Comparison of ENCODE assay signal across 15 cellular contexts in the genomic region with DNA sequence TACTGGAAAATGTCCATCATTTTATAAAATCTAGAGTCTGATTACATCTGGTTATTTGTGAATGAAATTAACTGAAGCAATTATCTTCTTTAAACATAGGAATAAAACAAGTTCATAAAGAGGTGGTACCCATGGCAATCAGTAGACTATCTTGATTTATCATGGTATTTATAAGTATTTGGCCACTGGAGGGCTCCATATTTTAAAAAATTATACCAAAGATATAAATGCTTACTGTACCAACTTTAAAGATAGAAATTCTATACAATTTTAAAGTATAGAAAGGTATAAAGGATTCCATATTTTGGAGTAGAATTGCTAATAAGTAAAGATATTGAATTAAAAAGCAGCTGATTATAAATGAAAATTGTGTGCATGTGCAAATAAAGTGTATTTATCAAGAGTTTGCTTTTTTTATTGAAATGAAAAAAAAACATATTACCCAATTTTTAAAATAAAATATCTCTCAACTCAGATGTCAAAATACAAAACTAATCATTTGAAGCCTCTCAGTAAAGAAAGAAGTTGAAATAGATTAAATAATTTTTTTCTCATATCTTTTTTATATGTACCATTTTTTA.
DNase-seq lines count a peak whose midpoint lies in the region; ATAC-seq and TF ChIP-seq lines count a peak whose summit lies in the region.
"Had no signal": no experiment of that assay in that cellular context is flagged by ENCODE, and none has a peak within 500 bp of the region (broad histone marks: within the 10 kb centered on the region; RNA-seq: fewer than 3 reads in every experiment).

No MANE protein-coding gene starts in this region.

- H3K27ac Mint-ChIP-seq in MCF 10A (ENCODE audit: low read depth, unreplicated experiment), result no peak overlapping the region
- H3K27ac Mint-ChIP-seq in endodermal cell, result no peak overlapping the region
- H3K27ac Mint-ChIP-seq: activated CD4-positive, alpha-beta memory T cell treated with anti-CD3 and anti-CD28 coated beads, Interleukin-2, amount 10 ng/mL, durations not matched to agents 7 days and 5 days; activated T-helper 2 cell treated with anti-CD3 and anti-CD28 coated beads, Interferon-gamma antibody, Interleukin-2, Interleukin-4, amounts not matched to agents 10 μg/mL and 5 μg/mL and 100 μg/mL, durations not matched to agents 14 hours and 24 hours and 36 hours had no signal

- H3K9me3 ChIP-seq in breast epithelium (no peaks in the 10 kb centered on the region), OCI-LY3 (ENCODE audit: insufficient read depth, low read length) (no peaks in the 10 kb centered on the region), endodermal cell (ENCODE audit: control insufficient read depth, low read length) (no peaks in the 10 kb centered on the region)
- H3K9me3 ChIP-seq: gastroesophageal sphincter had no signal

- H3K9me3 Mint-ChIP-seq in MCF 10A (ENCODE audit: unreplicated experiment) (no peaks in the 10 kb centered on the region), endodermal cell (no peaks in the 10 kb centered on the region)
- H3K9me3 Mint-ChIP-seq: activated CD4-positive, alpha-beta memory T cell treated with anti-CD3 and anti-CD28 coated beads, Interleukin-2, amount 10 ng/mL, durations not matched to agents 7 days and 5 days; activated T-helper 2 cell treated with anti-CD3 and anti-CD28 coated beads, Interferon-gamma antibody, Interleukin-2, Interleukin-4, amounts not matched to agents 10 μg/mL and 5 μg/mL and 100 μg/mL, durations not matched to agents 14 hours and 24 hours and 36 hours had no signal

- H3K4me1 Mint-ChIP-seq in MCF 10A (ENCODE audit: insufficient read depth, unreplicated experiment) (peaks cover 10% of the 10 kb centered on the region), endodermal cell (peaks cover 29% of the 10 kb centered on the region)

- CTCF ChIA-PET in MCF 10A (lab: Yijun Ruan, JAX), result interaction anchor here (0.7 to 1.6 kb wide), 3 partner anchors 13 to 355 kb away, joined by 3 to 4 read pairs (median 3); no protein-coding TSS in a partner anchor

- H3K9ac ChIP-seq in OCI-LY3 (ENCODE audit: low read length) (no peak overlapping the region), endodermal cell (ENCODE audit: extremely low read depth, low read length, poor library complexity, severe bottlenecking) (no peak overlapping the region)

- H3K27me3 ChIP-seq in breast epithelium, result no peaks in the 10 kb centered on the region
- no peaks in the 10 kb centered on the region for H3K27me3 ChIP-seq in OCI-LY3 (ENCODE audit: low read depth, low read length)
- no peaks in the 10 kb centered on the region for H3K27me3 ChIP-seq in endodermal cell (ENCODE audit: control insufficient read depth, insufficient read depth, low read length, poor library complexity, severe bottlenecking)
- H3K27me3 ChIP-seq: dorsolateral prefrontal cortex, gastroesophageal sphincter had no signal

- H4K20me1 ChIP-seq in OCI-LY3 (ENCODE audit: insufficient read depth, low read length), result peaks cover 15% of the 10 kb centered on the region; the same call in 1 of the 2 replicates

- BruUV-seq in MCF 10A (replicated peaks; lab: Mats Ljungman, UMichigan), result no TSS peak

- H3K27ac ChIP-seq in breast epithelium (no peak overlapping the region), OCI-LY3 (ENCODE audit: low read length) (no peak overlapping the region), endodermal cell (ENCODE audit: low read depth, low read length) (no peak overlapping the region)
- H3K27ac ChIP-seq: dorsolateral prefrontal cortex, gastroesophageal sphincter had no signal

- H3K27me3 Mint-ChIP-seq in MCF 10A (ENCODE audit: insufficient read depth, unreplicated experiment) (no peaks in the 10 kb centered on the region), endodermal cell (ENCODE audit: insufficient read depth) (no peaks in the 10 kb centered on the region)
- H3K27me3 Mint-ChIP-seq: activated CD4-positive, alpha-beta memory T cell treated with anti-CD3 and anti-CD28 coated beads, Interleukin-2, amount 10 ng/mL, durations not matched to agents 7 days and 5 days had no signal

- no peaks in the 10 kb centered on the region; the same call in 1 of the 2 replicates for H3K79me2 ChIP-seq in OCI-LY3 (ENCODE audit: low read length)

- peak; percentile 15 for TF ChIP-seq CTCF in MCF 10A (IDR thresholded peaks at IDR 0.05; ENCODE audit: unreplicated experiment)
- TF ChIP-seq CTCF in breast epithelium (IDR thresholded peaks at IDR 0.05), result no peak
- peak; percentile 50 for TF ChIP-seq CTCF in OCI-LY3 (IDR thresholded peaks at IDR 0.05; ENCODE audit: low read depth, low read length)
- peak; percentile 30 for TF ChIP-seq CTCF in endodermal cell (conservative IDR thresholded peaks at IDR 0.05)

- no peak for TF ChIP-seq POLR2A in breast epithelium (IDR thresholded peaks at IDR 0.05)

- H3K4me3 Mint-ChIP-seq in MCF 10A (ENCODE audit: unreplicated experiment) (no peak overlapping the region), endodermal cell (no peak overlapping the region)
- H3K4me3 Mint-ChIP-seq: activated CD4-positive, alpha-beta memory T cell treated with anti-CD3 and anti-CD28 coated beads, Interleukin-2, amount 10 ng/mL, durations not matched to agents 7 days and 5 days had no signal

- no peak overlapping the region for H3K4me2 ChIP-seq in OCI-LY3 (ENCODE audit: low read length)

- H3K36me3 ChIP-seq in breast epithelium (no peaks in the 10 kb centered on the region), OCI-LY3 (replicated peaks; ENCODE audit: low read depth, low read length) (no peaks in the 10 kb centered on the region), endodermal cell (ENCODE audit: control insufficient read depth, insufficient read depth, low read length) (no peaks in the 10 kb centered on the region)
- H3K36me3 ChIP-seq: gastroesophageal sphincter had no signal

- no peaks in the 10 kb centered on the region for H3K4me1 ChIP-seq in breast epithelium
- peaks cover 31% of the 10 kb centered on the region for H3K4me1 ChIP-seq in OCI-LY3 (ENCODE audit: low read length)
- H3K4me1 ChIP-seq in endodermal cell (ENCODE audit: control insufficient read depth, insufficient read depth, low read length), result no peaks in the 10 kb centered on the region

- no peak overlapping the region for H2AFZ ChIP-seq in OCI-LY3 (ENCODE audit: low read depth, low read length)

- POLR2A ChIA-PET in MCF 10A (lab: Yijun Ruan, JAX), result no interaction called here

- H3K4me3 ChIP-seq in breast epithelium (no peak overlapping the region), OCI-LY3 (ENCODE audit: low read length) (no peak overlapping the region), endodermal cell (ENCODE audit: low read length) (no peak overlapping the region)
- H3K4me3 ChIP-seq: dorsolateral prefrontal cortex, gastroesophageal sphincter had no signal

- intact Hi-C loops in MCF 10A (cut with micrococcal nuclease) (no loop called here), breast epithelium (cut with DNase I; ENCODE audit: low total_unique reads) (no loop called here), cardiac septum (cut with DNase I) (no loop called here)

- H3K36me3 Mint-ChIP-seq in MCF 10A (ENCODE audit: insufficient read depth, unreplicated experiment), result peaks cover 5% of the 10 kb centered on the region
- H3K36me3 Mint-ChIP-seq in endodermal cell (ENCODE audit: low read depth), result no peaks in the 10 kb centered on the region

- DNase-seq in MCF 10A (ENCODE audit: unreplicated experiment) (no peak), breast epithelium (ENCODE audit: low spot score in 2 of 2) (no peak), endodermal cell (no peak), hippocampal formation (lab: John Stamatoyannopoulos, UW) (no peak), NCI-H446 treated with DMSO at 0.1 percent for 48 hours (lab: John Stamatoyannopoulos, UW) (no peak), cardiac septum (ENCODE audit: low spot score) (no peak)
- DNase-seq: activated CD4-positive, alpha-beta memory T cell treated with anti-CD3 and anti-CD28 coated beads, Interleukin-2, amount 10 ng/mL, durations not matched to agents 7 days and 5 days; dorsolateral prefrontal cortex; NCI-H1105; NCI-H345; posterior cingulate gyrus had no signal

- ATAC-seq in HG02763 (IDR thresholded peaks at IDR 0.05; ENCODE audit: unreplicated experiment), result no peak
- ATAC-seq: gastroesophageal sphincter had no signal

Comparison
In these comparisons a context has a peak if more than half of its experiments do, and no peak if none do; other contexts are left out.
1. CTCF ChIP-seq: peak in MCF 10A (single experiment), OCI-LY3 (single experiment) and endodermal cell (single experiment); none in breast epithelium (0 of 3).